13 cellular contexts compared by ENCODE assay signal in the genomic region with DNA sequence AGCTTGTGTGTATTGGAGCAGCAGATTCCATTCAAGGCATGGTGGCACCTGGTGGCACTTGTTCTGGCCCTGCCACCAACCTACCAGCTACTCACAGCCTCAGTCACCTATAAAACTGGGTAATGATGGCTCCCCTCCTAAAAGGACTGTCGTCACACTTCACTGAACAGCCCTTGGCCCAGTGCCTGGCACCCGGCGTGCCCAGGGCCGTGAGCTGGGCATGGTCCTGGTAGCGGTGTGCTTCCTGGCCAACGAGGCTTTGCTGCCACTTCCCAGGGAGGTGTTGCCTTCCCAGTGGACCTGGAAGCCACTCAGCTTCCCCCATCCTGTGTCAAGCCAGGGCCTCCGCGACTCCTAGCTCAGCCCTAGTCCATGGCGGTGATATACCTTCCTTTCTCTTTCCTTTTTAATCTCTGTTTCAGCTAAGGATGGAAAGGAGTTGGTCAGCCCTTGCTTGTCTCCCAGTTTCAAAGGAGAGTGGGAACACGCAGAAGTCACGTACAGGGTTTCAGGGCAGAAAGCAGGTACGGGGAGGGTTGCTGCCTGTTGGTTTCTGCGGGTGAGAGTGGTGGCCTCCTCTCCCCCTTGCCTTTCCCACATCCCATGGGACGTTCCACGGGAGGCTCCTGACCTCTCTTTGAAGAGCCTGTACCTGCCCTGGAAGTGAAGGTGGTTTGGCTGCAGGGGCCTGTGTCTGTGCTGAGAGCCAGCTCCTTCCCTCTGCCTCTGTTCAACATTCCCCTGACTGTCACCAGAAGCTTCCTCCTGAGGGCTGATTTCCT. TPM values are rescaled to one million over a fixed set of nuclear protein-coding genes. Genes with fewer than 3 reads are reported as not detected.
DNase-seq lines count a peak whose midpoint lies in the region; ATAC-seq and TF ChIP-seq lines count a peak whose summit lies in the region.
"Had no signal": no experiment of that assay in that cellular context is flagged by ENCODE, and none has a peak within 500 bp of the region (broad histone marks: within the 10 kb centered on the region; RNA-seq: fewer than 3 reads in every experiment).

No MANE protein-coding gene starts in this region.

- no peak overlapping the region for H3K9ac ChIP-seq in endodermal cell (ENCODE audit: extremely low read depth, low read length, poor library complexity, severe bottlenecking)

- no peaks in the 10 kb centered on the region for H3K27me3 Mint-ChIP-seq in endodermal cell (ENCODE audit: insufficient read depth)
- H3K27me3 Mint-ChIP-seq in nephron progenitor cell (ENCODE audit: low read depth, poor library complexity) = no peaks in the 10 kb centered on the region
- no peaks in the 10 kb centered on the region for H3K27me3 Mint-ChIP-seq in natural killer cell treated with Interleukin-12 subunit alpha and Interleukin-12 subunit beta and Interleukin-15 and Interleukin-18, amount 100 ng/mL, for 72 hours
- H3K27me3 Mint-ChIP-seq: CD8-positive, alpha-beta memory T cell had no signal

- peaks cover 14% of the 10 kb centered on the region for H3K4me1 ChIP-seq in endodermal cell (ENCODE audit: control insufficient read depth, insufficient read depth, low read length)

- DNase-seq in DMS79 (lab: John Stamatoyannopoulos, UW) = peak; percentile 66
- DNase-seq in NCI-H2107 treated with DMSO at 0.1 percent for 48 hours (lab: John Stamatoyannopoulos, UW; ENCODE audit: unreplicated experiment) = peak; percentile 30
- peak; percentile 37 for DNase-seq in endodermal cell
- DNase-seq in nephron progenitor cell = no peak
- DNase-seq in hepatic stellate cell (ENCODE audit: low spot score) = no peak
- DNase-seq in stimulated activated CD8-positive, alpha-beta memory T cell treated with anti-CD3 and anti-CD28 coated beads, Interleukin-4, amount 100 ng/mL, for 48 hours = no peak
- DNase-seq in natural killer cell treated with Interleukin-12 subunit alpha and Interleukin-12 subunit beta and Interleukin-15 and Interleukin-18, amount 100 ng/mL, for 72 hours (ENCODE audit: low spot score) = no peak
- DNase-seq: activated CD4-positive, alpha-beta T cell treated with anti-CD3 and anti-CD28 coated beads for 1 hour; activated gamma-delta T cell; H9; IMR-90 had no signal

- ATAC-seq in natural killer cell treated with Interleukin-12 subunit alpha and Interleukin-12 subunit beta and Interleukin-15 and Interleukin-18, amount 100 ng/mL, for 72 hours = no peak
- no peak for ATAC-seq in HG02759 (IDR thresholded peaks at IDR 0.05; ENCODE audit: unreplicated experiment)

- H3K9me3 ChIP-seq in endodermal cell (ENCODE audit: control insufficient read depth, low read length) = no peaks in the 10 kb centered on the region

- H3K27me3 ChIP-seq in endodermal cell (ENCODE audit: control insufficient read depth, insufficient read depth, low read length, poor library complexity, severe bottlenecking) = no peaks in the 10 kb centered on the region

- H3K27ac Mint-ChIP-seq in endodermal cell = no peak overlapping the region
- H3K27ac Mint-ChIP-seq in nephron progenitor cell = peak overlapping the region; percentile 48
- H3K27ac Mint-ChIP-seq in natural killer cell treated with Interleukin-12 subunit alpha and Interleukin-12 subunit beta and Interleukin-15 and Interleukin-18, amount 100 ng/mL, for 72 hours = no peak overlapping the region

- H3K4me1 Mint-ChIP-seq in endodermal cell (peaks cover 17% of the 10 kb centered on the region), nephron progenitor cell (peaks cover 23% of the 10 kb centered on the region)
- H3K4me1 Mint-ChIP-seq in natural killer cell treated with Interleukin-12 subunit alpha and Interleukin-12 subunit beta and Interleukin-15 and Interleukin-18, amount 100 ng/mL, for 72 hours (ENCODE audit: low read depth in 2 of 2) = no peaks in the 10 kb centered on the region

- no peak overlapping the region for H3K4me3 ChIP-seq in endodermal cell (ENCODE audit: low read length)

- H3K27ac ChIP-seq in endodermal cell (ENCODE audit: low read depth, low read length) = no peak overlapping the region

- H3K36me3 Mint-ChIP-seq in endodermal cell (ENCODE audit: low read depth) = peaks cover 26% of the 10 kb centered on the region
- peaks cover under 1% of the 10 kb centered on the region for H3K36me3 Mint-ChIP-seq in nephron progenitor cell (ENCODE audit: low read depth)
- no peaks in the 10 kb centered on the region for H3K36me3 Mint-ChIP-seq in natural killer cell treated with Interleukin-12 subunit alpha and Interleukin-12 subunit beta and Interleukin-15 and Interleukin-18, amount 100 ng/mL, for 72 hours

- H3K4me3 Mint-ChIP-seq in endodermal cell (no peak overlapping the region), nephron progenitor cell (no peak overlapping the region)
- H3K4me3 Mint-ChIP-seq in natural killer cell treated with Interleukin-12 subunit alpha and Interleukin-12 subunit beta and Interleukin-15 and Interleukin-18, amount 100 ng/mL, for 72 hours = no peak overlapping the region
- H3K4me3 Mint-ChIP-seq: CD8-positive, alpha-beta memory T cell; H9 had no signal

- TF ChIP-seq CTCF in endodermal cell (conservative IDR thresholded peaks at IDR 0.05) (no peak), nephron progenitor cell (IDR thresholded peaks at IDR 0.05) (no peak)

- WGBS in endodermal cell (ENCODE audit: insufficient coverage in 1 of 2, insufficient read length in 1 of 2), 2 experiments = 95% methylated on average over 10 to 15 of the region's 15 CpGs

- no peaks in the 10 kb centered on the region for H3K9me3 Mint-ChIP-seq in endodermal cell
- H3K9me3 Mint-ChIP-seq in nephron progenitor cell = no peaks in the 10 kb centered on the region
- H3K9me3 Mint-ChIP-seq in natural killer cell treated with Interleukin-12 subunit alpha and Interleukin-12 subunit beta and Interleukin-15 and Interleukin-18, amount 100 ng/mL, for 72 hours = no peaks in the 10 kb centered on the region
- H3K9me3 Mint-ChIP-seq: CD8-positive, alpha-beta memory T cell; H9 had no signal

- peaks cover 38% of the 10 kb centered on the region for H3K36me3 ChIP-seq in endodermal cell (ENCODE audit: control insufficient read depth, insufficient read depth, low read length)

RNA-seq across cellular contexts. Expression of a gene that starts 25.5 kb away (rescaled TPM):
- total RNA-seq in endodermal cell = 10 to 100 TPM; 77.1 to 93.6 TPM
- polyA plus RNA-seq in endodermal cell (2013, experiment 1 of 2) = 49.8 TPM
- 44.7 TPM for polyA plus RNA-seq in endodermal cell (2013, experiment 2 of 2)
- 10 to 100 TPM; 24.9 to 58.7 TPM for total RNA-seq in natural killer cell treated with Interleukin-12 subunit alpha and Interleukin-12 subunit beta and Interleukin-15 and Interleukin-18, amount 100 ng/mL, for 72 hours

RNA-seq across cellular contexts. Expression of a gene that starts 26.9 kb away (rescaled TPM):
- total RNA-seq in endodermal cell = 10 to 100 TPM; 59.3 to 66.8 TPM
- 48.4 TPM for polyA plus RNA-seq in endodermal cell (2013, experiment 1 of 2)
- polyA plus RNA-seq in endodermal cell (2013, experiment 2 of 2) = 48.7 TPM
- 10 to 100 TPM; 35.9 to 40.4 TPM for total RNA-seq in natural killer cell treated with Interleukin-12 subunit alpha and Interleukin-12 subunit beta and Interleukin-15 and Interleukin-18, amount 100 ng/mL, for 72 hours

Comparison
In these comparisons a context has a peak if more than half of its experiments do, and no peak if none do; other contexts are left out.
1. DNase-seq: peak in DMS79 (single experiment), NCI-H2107 treated with DMSO at 0.1 percent for 48 hours (single experiment) and endodermal cell (single experiment); none in nephron progenitor cell (single experiment), hepatic stellate cell (single experiment), stimulated activated CD8-positive, alpha-beta memory T cell treated with anti-CD3 and anti-CD28 coated beads, Interleukin-4, amount 100 ng/mL, for 48 hours (single experiment) and natural killer cell treated with Interleukin-12 subunit alpha and Interleukin-12 subunit beta and Interleukin-15 and Interleukin-18, amount 100 ng/mL, for 72 hours (single experiment).